Comparison of ENCODE assay signal across 9 cellular contexts in the genomic region with DNA sequence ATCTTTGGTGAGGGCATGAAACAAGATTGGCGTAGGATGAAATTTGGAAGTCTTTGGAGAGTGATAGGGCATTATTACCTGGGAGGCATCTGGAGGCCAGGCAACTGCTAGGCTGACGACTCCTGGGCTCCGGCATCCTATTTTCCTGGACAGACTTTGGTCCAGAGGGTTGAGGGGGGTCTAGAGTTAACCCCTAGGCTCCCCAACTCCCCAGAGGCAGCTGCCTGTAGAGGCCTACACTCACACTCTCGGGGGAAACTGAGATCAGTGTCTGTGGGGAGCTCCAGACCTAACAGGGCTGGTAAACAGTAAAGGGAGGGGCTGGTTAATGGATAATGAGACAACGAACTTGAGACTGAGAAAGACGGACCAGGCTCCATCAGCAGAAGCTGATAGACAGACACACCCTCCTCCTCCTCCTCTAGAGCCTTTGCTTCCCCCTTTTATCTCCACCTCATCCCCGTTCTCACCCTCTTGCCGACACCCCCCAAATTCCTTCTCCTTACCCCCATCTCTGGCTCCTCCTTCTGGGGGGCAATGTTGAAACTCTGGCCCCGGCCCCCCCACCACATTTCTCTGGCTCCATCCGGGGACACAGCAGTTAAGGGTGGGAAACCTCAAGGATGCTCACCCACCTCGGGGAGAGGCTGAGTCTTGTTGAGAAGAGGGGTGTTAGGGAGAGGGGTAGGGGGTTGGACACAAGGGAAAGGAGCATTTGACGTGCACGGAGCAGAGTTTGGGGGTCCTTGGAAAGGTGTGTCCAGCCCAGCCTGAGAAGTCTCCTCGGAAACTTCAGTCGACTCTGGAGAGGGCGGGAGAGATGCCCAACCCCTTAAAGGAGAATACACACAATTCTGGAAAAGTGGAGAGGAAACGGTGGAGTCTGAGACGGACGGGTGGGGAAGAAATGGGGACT. TPM values are rescaled to one million over a fixed set of nuclear protein-coding genes. Genes with fewer than 3 reads are reported as not detected.
DNase-seq lines count a peak whose midpoint lies in the region; ATAC-seq, FAIRE-seq and TF ChIP-seq lines count a peak whose summit lies in the region.
"Had no signal": no experiment of that assay in that cellular context is flagged by ENCODE, and none has a peak within 500 bp of the region (broad histone marks: within the 10 kb centered on the region; RNA-seq: fewer than 3 reads in every experiment).

A gene with protein sequence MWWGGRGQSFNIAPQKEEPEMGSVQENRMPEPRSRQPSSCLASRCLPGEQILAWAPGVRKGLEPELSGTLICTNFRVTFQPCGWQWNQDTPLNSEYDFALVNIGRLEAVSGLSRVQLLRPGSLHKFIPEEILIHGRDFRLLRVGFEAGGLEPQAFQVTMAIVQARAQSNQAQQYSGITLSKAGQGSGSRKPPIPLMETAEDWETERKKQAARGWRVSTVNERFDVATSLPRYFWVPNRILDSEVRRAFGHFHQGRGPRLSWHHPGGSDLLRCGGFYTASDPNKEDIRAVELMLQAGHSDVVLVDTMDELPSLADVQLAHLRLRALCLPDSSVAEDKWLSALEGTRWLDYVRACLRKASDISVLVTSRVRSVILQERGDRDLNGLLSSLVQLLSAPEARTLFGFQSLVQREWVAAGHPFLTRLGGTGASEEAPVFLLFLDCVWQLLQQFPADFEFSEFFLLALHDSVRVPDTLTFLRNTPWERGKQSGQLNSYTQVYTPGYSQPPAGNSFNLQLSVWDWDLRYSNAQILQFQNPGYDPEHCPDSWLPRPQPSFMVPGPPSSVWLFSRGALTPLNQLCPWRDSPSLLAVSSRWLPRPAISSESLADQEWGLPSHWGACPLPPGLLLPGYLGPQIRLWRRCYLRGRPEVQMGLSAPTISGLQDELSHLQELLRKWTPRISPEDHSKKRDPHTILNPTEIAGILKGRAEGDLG (minus strand): TSS at position 804 of the 916 bp plus-strand sequence. CDS start 232 bp downstream, at position 572.

- no peaks in the 10 kb centered on the region for H4K20me1 ChIP-seq in HepG2 (ENCODE audit: insufficient read depth, low read length)

- intact Hi-C loops in CD4-positive, alpha-beta memory T cell (cut with micrococcal nuclease), result no loop called here
- intact Hi-C loops in HepG2 (cut with micrococcal nuclease; ENCODE audit: unreplicated experiment), result no loop called here
- intact Hi-C loops in transverse colon (cut with DNase I; ENCODE audit: low total_unique reads), result no loop called here

- peak in 1 of 2 experiments; percentile 32; a peak in 1 of 4 replicates for TF ChIP-seq POLR2A in HepG2 (IDR thresholded peaks at IDR 0.05; ENCODE audit: insufficient read depth in 1 of 2, low read depth in 2 of 2, low read length in 2 of 2)
- peak; percentile 80 for TF ChIP-seq POLR2A in transverse colon (IDR thresholded peaks at IDR 0.05)

- peak within 1 kb of the TSS in 1 of 8 donors; percentile 45 for H3K4me3 Mint-ChIP-seq in CD4-positive, alpha-beta memory T cell

- 5% methylated on average over 19 of the region's 19 CpGs for WGBS in HepG2 (ENCODE audit: low lambda C conversion rate)
- WGBS in transverse colon (ENCODE audit: low coverage in 1 of 2), 2 donors, result 10 to 20% methylated on average over 2 to 19 of the region's 19 CpGs

- ATAC-seq in HepG2 (peak; percentile 64), HG03095 (IDR thresholded peaks at IDR 0.05; ENCODE audit: unreplicated experiment) (no peak)

- no peaks in the 10 kb centered on the region for H3K36me3 Mint-ChIP-seq in CD4-positive, alpha-beta memory T cell

- H3K9me3 ChIP-seq in CD4-positive, alpha-beta memory T cell (ENCODE audit: control insufficient read depth in 1 of 2, low read length in 2 of 2), result no peaks in the 10 kb centered on the region
- H3K9me3 ChIP-seq in HepG2 (ENCODE audit: low read length), result no peaks in the 10 kb centered on the region
- no peaks in the 10 kb centered on the region for H3K9me3 ChIP-seq in transverse colon
- H3K9me3 ChIP-seq: neutrophil had no signal

- H3K9me3 Mint-ChIP-seq in CD4-positive, alpha-beta memory T cell, result no peaks in the 10 kb centered on the region

- H3K27me3 ChIP-seq in CD4-positive, alpha-beta memory T cell (ENCODE audit: insufficient read depth, low read length), result no peaks in the 10 kb centered on the region
- H3K27me3 ChIP-seq in HepG2 (ENCODE audit: control insufficient read depth in 1 of 2, insufficient read depth in 2 of 2, low read length in 2 of 2) (no peaks in the 10 kb centered on the region), transverse colon (no peaks in the 10 kb centered on the region)

- H3K4me1 ChIP-seq in CD4-positive, alpha-beta memory T cell (ENCODE audit: insufficient read depth, low read length), result peaks cover 18% of the 10 kb centered on the region
- H3K4me1 ChIP-seq in HepG2 (ENCODE audit: insufficient read depth, low read length) (peaks cover 49% of the 10 kb centered on the region), transverse colon (peaks cover 24 to 89% (median 56%) of the 10 kb centered on the region in 4 donors)

- POLR2A ChIA-PET in CD4-positive, alpha-beta memory T cell (lab: Charles Lee; ENCODE audit: partially characterized antibody), result interaction anchor here (1.6 kb wide), 1 partner anchor 50 kb away, joined by 4 read pairs; a partner anchor contains a TSS
- POLR2A ChIA-PET in HepG2 (lab: Yijun Ruan, JAX), result interaction anchor here (0.6 to 6.0 kb wide), 4 partner anchors 8 to 74 kb away, joined by 3 to 74 read pairs (median 3); a partner anchor contains a TSS

- peak within 1 kb of the TSS; percentile 91 for H3K4me2 ChIP-seq in HepG2 (ENCODE audit: low read depth, low read length)

- in situ Hi-C loops in HepG2 (cut with HindIII; ENCODE audit: extremely low pct_ligation_motif_present, low pct_unique_long_range_greater_than_20kb) (no loop called here), transverse colon (cut with MboI; ENCODE audit: low pct_ligation_motif_present in 1 of 4, low pct_unique_long_range_greater_than_20kb in 1 of 4, low sequenced_read_pairs in 3 of 4) (no loop called here)

- peak; percentile 79 for FAIRE-seq in HepG2 (lab: Jason Lieb, UNC)

- peak within 1 kb of the TSS in 5 of 7 donors; percentile 48 to 73 (median 57) for H3K27ac Mint-ChIP-seq in CD4-positive, alpha-beta memory T cell

- peaks cover 2 to 3% of the 10 kb centered on the region in 2 donors for H3K27me3 Mint-ChIP-seq in CD4-positive, alpha-beta memory T cell

- CTCF ChIA-PET in CD4-positive, alpha-beta memory T cell (lab: Charles Lee; ENCODE audit: partially characterized antibody), result interaction anchor here (1.1 kb wide), 1 partner anchor 122 kb away, joined by 3 read pairs; no protein-coding TSS in a partner anchor
- CTCF ChIA-PET in HepG2 (lab: Yijun Ruan, JAX; ENCODE audit: low intra/inter-chr PET ratio, low total read pairs), result no interaction called here

- H3K36me3 ChIP-seq in CD4-positive, alpha-beta memory T cell (ENCODE audit: insufficient read depth, low read length), result no peaks in the 10 kb centered on the region
- no peaks in the 10 kb centered on the region for H3K36me3 ChIP-seq in HepG2 (replicated peaks in 1 of 2; ENCODE audit: control insufficient read depth in 1 of 2, insufficient read depth in 2 of 2, low read length in 2 of 2)
- no peaks in the 10 kb centered on the region for H3K36me3 ChIP-seq in transverse colon
- H3K36me3 ChIP-seq: neutrophil had no signal

- TF ChIP-seq EP300 in HepG2 (IDR thresholded peaks at IDR 0.05; ENCODE audit: low read depth in 2 of 2, low read length in 2 of 2) (no peak), HepG2 (CRISPR knock-in tag; IDR thresholded peaks at IDR 0.05; ENCODE audit: borderline replicate concordance) (no peak), transverse colon (IDR thresholded peaks at IDR 0.05; ENCODE audit: low read depth) (no peak)

- H3K27ac ChIP-seq in CD4-positive, alpha-beta memory T cell (ENCODE audit: low read depth, low read length), result no peak within 1 kb of the TSS
- H3K27ac ChIP-seq in HepG2 (ENCODE audit: extremely low read length, insufficient read depth, low read length) (no peak within 1 kb of the TSS), transverse colon (peak within 1 kb of the TSS; percentile 90 to 96 (median 94))
- H3K27ac ChIP-seq: neutrophil had no signal

- TF ChIP-seq CTCF in HepG2 (CRISPR knock-in tag; IDR thresholded peaks at IDR 0.05) (no peak), transverse colon (IDR thresholded peaks at IDR 0.05) (no peak)

- H2AFZ ChIP-seq in HepG2 (ENCODE audit: low read length), result peak within 1 kb of the TSS; percentile 32

- no peak for DNase-seq in CD4-positive, alpha-beta memory T cell
- DNase-seq in LoVo (ENCODE audit: low spot score) (peak; percentile 69), cerebellar cortex (ENCODE audit: low spot score) (peak; percentile 66), HepG2 (ENCODE audit: low spot score) (peak; percentile 22), transverse colon (peak; percentile 63), DMS153 treated with DMSO at 0.1 percent for 48 hours (lab: John Stamatoyannopoulos, UW; ENCODE audit: unreplicated experiment) (no peak), NOMO-1 treated with DMSO at 0.1 percent for 48 hours (lab: John Stamatoyannopoulos, UW; ENCODE audit: unreplicated experiment) (no peak)

- H3K4me1 Mint-ChIP-seq in CD4-positive, alpha-beta memory T cell, result peaks cover 12 to 25% (median 18%) of the 10 kb centered on the region in 4 donors

- no peaks in the 10 kb centered on the region for H3K79me2 ChIP-seq in HepG2 (ENCODE audit: insufficient read depth, low read length)

- BruUV-seq in HepG2 (replicated peaks; lab: Mats Ljungman, UMichigan), result no TSS peak

- peak within 1 kb of the TSS; percentile 31; the same call in 1 of the 2 replicates for H3K9ac ChIP-seq in HepG2 (ENCODE audit: insufficient read depth, low read depth, low read length)

- H3K4me3 ChIP-seq in CD4-positive, alpha-beta memory T cell (ENCODE audit: low read length in 2 of 2), result no peak within 1 kb of the TSS
- peak within 1 kb of the TSS; percentile 37 to 59 (median 49) for H3K4me3 ChIP-seq in HepG2 (replicated peaks in 1 of 3; ENCODE audit: insufficient read depth in 1 of 3, low read depth in 2 of 3, low read length in 3 of 3)
- peak within 1 kb of the TSS; percentile 49 to 79 (median 64) for H3K4me3 ChIP-seq in transverse colon

- TF ChIP-seq RAD21 in HepG2 (CRISPR knock-in tag; IDR thresholded peaks at IDR 0.05), result no peak

RNA-seq across cellular contexts. Expression of the gene that starts here (rescaled TPM):
- 1 to 10 TPM; 1.3 to 2.1 TPM for total RNA-seq in CD4-positive, alpha-beta memory T cell
- polyA plus RNA-seq in CD4-positive, alpha-beta memory T cell, result under 1 TPM in 1 of 2 donors, not detected in 1; 0.28 TPM
- total RNA-seq in HepG2 (2016; rRNA removed; fragmentation: Illumina TruSeq; extraction: Trizol) (0.27 and 0.49 TPM in 2 replicates), transverse colon (100 to 1,000 TPM; 284 to 483 (median 296) TPM)
- not detected in 2 replicates for total RNA-seq in HepG2 (2016; cell fraction: cytosol; rRNA removed; fragmentation: Illumina TruSeq; extraction: Trizol; ENCODE audit: low read depth)
- total RNA-seq in HepG2 (2016; cell fraction: insoluble cytoplasmic fraction; rRNA removed; fragmentation: Illumina TruSeq; extraction: Trizol), result 0.48 and 0.61 TPM in 2 replicates
- total RNA-seq in HepG2 (2016; cell fraction: membrane; rRNA removed; fragmentation: Illumina TruSeq; extraction: Trizol), result 0.09 and 0.28 TPM in 2 replicates
- 0.65 and 0.72 TPM in 2 replicates for total RNA-seq in HepG2 (2016; cell fraction: nucleus; rRNA removed; fragmentation: Illumina TruSeq; extraction: Trizol)
- 2.8 and 4.0 TPM in 2 replicates for polyA plus RNA-seq in HepG2 (2011; rRNA removed)
- polyA plus RNA-seq in HepG2 (2011; cell fraction: cytosol; rRNA removed), result 1.5 and 2.7 TPM in 2 replicates
- 10.8 and 17.5 TPM in 2 replicates for polyA plus RNA-seq in HepG2 (2011; cell fraction: nucleus; rRNA removed)
- polyA plus RNA-seq in HepG2 (2012), result 2.8 and 4.1 TPM in 2 replicates
- 0.11 TPM in 1 of 2 replicates, not detected in the other for polyA plus RNA-seq in HepG2 (2016; cell fraction: cytosol; fragmentation: Illumina TruSeq; extraction: Trizol; ENCODE audit: low read depth)
- polyA plus RNA-seq in HepG2 (2016; cell fraction: insoluble cytoplasmic fraction; fragmentation: Illumina TruSeq; extraction: Trizol; ENCODE audit: low read depth), result 0.31 and 0.47 TPM in 2 replicates
- polyA plus RNA-seq in HepG2 (2016; cell fraction: membrane; fragmentation: Illumina TruSeq; extraction: Trizol; ENCODE audit: low read depth), result 0.16 TPM in 1 of 2 replicates, not detected in the other
- 1.5 and 2.0 TPM in 2 replicates for polyA plus RNA-seq in HepG2 (2016; cell fraction: nucleus; fragmentation: Illumina TruSeq; extraction: Trizol; ENCODE audit: insufficient read depth, low read depth)
- 4.0 and 9.4 TPM in 2 replicates for polyA minus RNA-seq in HepG2 (2011; rRNA and poly(A)+ RNA removed; ENCODE audit: low replicate concordance)
- polyA minus RNA-seq in HepG2 (2011; cell fraction: cytosol; rRNA and poly(A)+ RNA removed), result 0.89 and 1.3 TPM in 2 replicates
- polyA minus RNA-seq in HepG2 (2011; cell fraction: nucleus; rRNA and poly(A)+ RNA removed), result 5.4 and 10.2 TPM in 2 replicates

Comparison
In these comparisons a context has a peak if more than half of its experiments do, and no peak if none do; other contexts are left out.
1. RNA of the gene that starts here (total RNA-seq): 284 to 483 TPM in transverse colon; 1.3 to 2.1 TPM in CD4-positive, alpha-beta memory T cell and 0.09 to 0.72 TPM in HepG2; every median in the first group is over 10 times any median in the second.
2. DNase-seq: peak in LoVo (single experiment), cerebellar cortex (single experiment), HepG2 (single experiment) and transverse colon (single experiment); none in CD4-positive, alpha-beta memory T cell (0 of 5), DMS153 treated with DMSO at 0.1 percent for 48 hours (single experiment) and NOMO-1 treated with DMSO at 0.1 percent for 48 hours (single experiment).
3. H3K27ac ChIP-seq: peak in transverse colon (4 of 4); none in CD4-positive, alpha-beta memory T cell (single experiment) and HepG2 (single experiment).
4. H3K4me3 ChIP-seq: peak in HepG2 (3 of 3) and transverse colon (4 of 4); none in CD4-positive, alpha-beta memory T cell (0 of 2).